ENCODE assay signal across 14 cellular contexts in the genomic region with DNA sequence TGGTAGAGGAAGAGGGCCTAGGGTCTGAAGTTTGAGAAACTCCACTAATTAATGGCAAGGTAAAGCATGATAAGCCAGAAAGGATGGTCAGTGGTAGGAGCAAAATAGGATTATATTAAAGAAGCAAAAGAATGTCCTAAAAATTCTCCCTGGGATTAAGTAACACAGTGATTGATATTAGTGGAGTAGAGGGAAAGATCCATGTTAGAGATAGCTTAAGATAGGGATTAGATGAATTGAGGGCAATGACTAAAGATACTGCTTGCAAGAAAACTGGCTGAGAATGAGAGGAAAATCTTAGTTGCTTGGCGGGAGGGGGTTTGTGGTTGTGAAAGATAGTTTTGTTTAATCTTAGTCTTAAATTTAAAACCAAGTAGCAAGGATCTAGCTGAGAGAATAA.
DNase-seq lines count a peak whose midpoint lies in the region; ATAC-seq and TF ChIP-seq lines count a peak whose summit lies in the region.
"Had no signal": no experiment of that assay in that cellular context is flagged by ENCODE, and none has a peak within 500 bp of the region (broad histone marks: within the 10 kb centered on the region; RNA-seq: fewer than 3 reads in every experiment).

No MANE protein-coding gene starts in this region.

- peak overlapping the region; percentile 9 for H3K27ac Mint-ChIP-seq in CD8-positive, alpha-beta T cell
- peak overlapping the region in 1 of 3 experiments; percentile 2 for H3K27ac Mint-ChIP-seq in nephron

- intact Hi-C loops in CD8-positive, alpha-beta T cell (cut with DNase I, micrococcal nuclease): loop anchor here (5.0 to 10.0 kb wide), 7 partner anchors 406 to 1426 kb away; a partner anchor contains a TSS

- peaks cover 69% of the 10 kb centered on the region for H3K36me3 Mint-ChIP-seq in CD8-positive, alpha-beta T cell
- H3K36me3 Mint-ChIP-seq in nephron (ENCODE audit: low read depth): peaks cover 40% of the 10 kb centered on the region

- H3K4me3 ChIP-seq in CD8-positive, alpha-beta T cell (ENCODE audit: low read depth, low read length): no peak overlapping the region
- peak overlapping the region; percentile 99 for H3K4me3 ChIP-seq in HFF-Myc (replicated peaks; ENCODE audit: low read depth, low read length)
- no peak overlapping the region for H3K4me3 ChIP-seq in adipocyte (ENCODE audit: low read length)
- no peak overlapping the region; the same call in 1 of the 2 replicates for H3K4me3 ChIP-seq in HAP-1
- H3K4me3 ChIP-seq: coronary artery, mucosa of descending colon had no signal

- no peak for ATAC-seq in CD8-positive, alpha-beta T cell
- no peak for ATAC-seq in GM21576 (IDR thresholded peaks at IDR 0.05; ENCODE audit: unreplicated experiment)
- ATAC-seq: mucosa of descending colon had no signal

- H3K27ac ChIP-seq in CD8-positive, alpha-beta T cell (ENCODE audit: low read depth, low read length): no peak overlapping the region
- H3K27ac ChIP-seq: coronary artery had no signal

- TF ChIP-seq CTCF in CD8-positive, alpha-beta T cell (IDR thresholded peaks at IDR 0.05): no peak
- TF ChIP-seq CTCF in HFF-Myc (IDR thresholded peaks at IDR 0.05; ENCODE audit: low read depth, low read length, missing control alignments) (no peak), nephron (IDR thresholded peaks at IDR 0.05; ENCODE audit: unreplicated experiment in 3 of 3) (no peak)

- H3K9ac ChIP-seq in adipocyte (ENCODE audit: low read length): peak overlapping the region; percentile 98
- H3K9ac ChIP-seq: SK-N-SH had no signal

- no peaks in the 10 kb centered on the region for H3K27me3 Mint-ChIP-seq in CD8-positive, alpha-beta T cell (ENCODE audit: low read depth)
- H3K27me3 Mint-ChIP-seq in nephron (ENCODE audit: low read depth): no peaks in the 10 kb centered on the region

- H3K4me1 Mint-ChIP-seq in CD8-positive, alpha-beta T cell (ENCODE audit: low read depth): peaks cover 40% of the 10 kb centered on the region
- peaks cover 7% of the 10 kb centered on the region for H3K4me1 Mint-ChIP-seq in nephron

- in situ Hi-C loops in HAP-1 (cut with MboI; ENCODE audit: low sequenced_read_pairs): no loop called here

- H3K36me3 ChIP-seq in CD8-positive, alpha-beta T cell (ENCODE audit: insufficient read depth, low read length): peaks cover 17% of the 10 kb centered on the region
- peaks cover 55% of the 10 kb centered on the region for H3K36me3 ChIP-seq in adipocyte (ENCODE audit: control insufficient read depth, insufficient read depth, low read length, severe bottlenecking)
- H3K36me3 ChIP-seq in HAP-1 (replicated peaks): peaks cover 57% of the 10 kb centered on the region

- no peak overlapping the region for H3K4me3 Mint-ChIP-seq in CD8-positive, alpha-beta T cell
- H3K4me3 Mint-ChIP-seq in nephron: peak overlapping the region; percentile 35 to 46 (median 44)

- CTCF ChIA-PET in CD8-positive, alpha-beta T cell (lab: Charles Lee): interaction anchor here (0.5 to 1.2 kb wide), 2 partner anchors 11 to 594 kb away, joined by 3 read pairs; no protein-coding TSS in a partner anchor

- POLR2A ChIA-PET in CD8-positive, alpha-beta T cell (lab: Charles Lee): no interaction called here

- no peaks in the 10 kb centered on the region for H3K9me3 ChIP-seq in CD8-positive, alpha-beta T cell (ENCODE audit: low read length)
- H3K9me3 ChIP-seq in adipocyte (ENCODE audit: control insufficient read depth, low read length) (no peaks in the 10 kb centered on the region), HAP-1 (no peaks in the 10 kb centered on the region)
- H3K9me3 ChIP-seq: mucosa of descending colon, SK-N-SH had no signal

- DNase-seq in CD8-positive, alpha-beta T cell: no peak
- DNase-seq in HFF-Myc (ENCODE audit: extremely low read depth, low read depth): no peak
- DNase-seq in adipocyte (ENCODE audit: low read depth): no peak
- DNase-seq in activated effector memory CD4-positive, alpha-beta T cell treated with Interleukin-2 at 50 U/mL for 16 hours: no peak
- no peak for DNase-seq in HAP-1 (ENCODE audit: low spot score in 2 of 2)
- no peak for DNase-seq in NCI-H146 treated with DMSO at 0.1 percent for 48 hours (lab: John Stamatoyannopoulos, UW; ENCODE audit: unreplicated experiment)
- DNase-seq: anterior cingulate cortex, kidney, mucosa of descending colon, NCI-H345, SK-N-SH had no signal

- no peaks in the 10 kb centered on the region for H3K9me3 Mint-ChIP-seq in CD8-positive, alpha-beta T cell
- H3K9me3 Mint-ChIP-seq in nephron: peaks cover 3% of the 10 kb centered on the region

- H3K4me1 ChIP-seq in CD8-positive, alpha-beta T cell (ENCODE audit: insufficient read depth, low read length): peaks cover 20% of the 10 kb centered on the region
- H3K4me1 ChIP-seq in adipocyte (ENCODE audit: control insufficient read depth, insufficient read depth, low read length) (peaks cover 18% of the 10 kb centered on the region), HAP-1 (peaks cover 5% of the 10 kb centered on the region)

- H3K27me3 ChIP-seq in CD8-positive, alpha-beta T cell (ENCODE audit: insufficient read depth, low read length): no peaks in the 10 kb centered on the region
- H3K27me3 ChIP-seq in adipocyte (replicated peaks; ENCODE audit: control insufficient read depth, insufficient read depth, low read length) (no peaks in the 10 kb centered on the region), HAP-1 (ENCODE audit: low read depth) (no peaks in the 10 kb centered on the region)
